ENCODE assay signal across 9 cellular contexts in genomic region chr1:185559684-185560310, GRCh38.
DNase-seq lines count a peak whose midpoint lies in the region; ATAC-seq, FAIRE-seq and TF ChIP-seq lines count a peak whose summit lies in the region.
"Had no signal": no experiment of that assay in that cellular context is flagged by ENCODE, and none has a peak within 500 bp of the region (broad histone marks: within the 10 kb centered on the region; RNA-seq: fewer than 3 reads in every experiment).

No MANE protein-coding gene starts in this region.

- no peak for TF ChIP-seq POLR2A in gastroesophageal sphincter (IDR thresholded peaks at IDR 0.05)

- ATAC-seq in HG02852 (IDR thresholded peaks at IDR 0.05; ENCODE audit: unreplicated experiment), result peak; percentile 97
- peak; percentile 51 for ATAC-seq in gastroesophageal sphincter

- DNase-seq in AG20443 (ENCODE audit: low spot score), result peak; percentile 72
- DNase-seq in GM18507 (ENCODE audit: extremely low spot score, insufficient read length, low read depth), result peak; percentile 58
- DNase-seq in NCI-H2029 treated with DMSO at 0.1 percent for 48 hours (lab: John Stamatoyannopoulos, UW), result peak; percentile 23
- DNase-seq in activated CD8-positive, alpha-beta memory T cell treated with anti-CD3 and anti-CD28 coated beads for 24 hours, result peak; percentile 70
- DNase-seq in renal cortical epithelial cell (ENCODE audit: low read depth), result peak; percentile 84
- no peak for DNase-seq in COR-L47 (lab: John Stamatoyannopoulos, UW)

- H3K27me3 ChIP-seq in gastroesophageal sphincter, result no peaks in the 10 kb centered on the region
- H3K27me3 ChIP-seq: SJSA1 had no signal

- H3K4me1 ChIP-seq in gastroesophageal sphincter, result no peaks in the 10 kb centered on the region

- TF ChIP-seq CTCF in gastroesophageal sphincter (IDR thresholded peaks at IDR 0.05), result no peak

- H3K27ac ChIP-seq in gastroesophageal sphincter, result no peak overlapping the region
- H3K27ac ChIP-seq: SJSA1 had no signal

- no peak overlapping the region for H3K4me3 ChIP-seq in gastroesophageal sphincter
- H3K4me3 ChIP-seq: SJSA1 had no signal

- WGBS in gastroesophageal sphincter (ENCODE audit: low coverage in 1 of 2), 2 donors, result 60 to 100% methylated on average over 1 to 2 of the region's 3 CpGs

- no peak for TF ChIP-seq EP300 in gastroesophageal sphincter (IDR thresholded peaks at IDR 0.05)

- H3K9me3 ChIP-seq in gastroesophageal sphincter, result no peaks in the 10 kb centered on the region
- H3K9me3 ChIP-seq: SJSA1 had no signal

- H3K36me3 ChIP-seq in gastroesophageal sphincter, result no peaks in the 10 kb centered on the region
- H3K36me3 ChIP-seq: SJSA1 had no signal

- FAIRE-seq in GM18507 (lab: Jason Lieb, UNC), result peak; percentile 90
